8 cellular contexts compared by ENCODE assay signal in genomic region chr9:32378993-32379729, GRCh38. TPM values are rescaled to one million over a fixed set of nuclear protein-coding genes. Genes with fewer than 3 reads are reported as not detected.
DNase-seq lines count a peak whose midpoint lies in the region; FAIRE-seq and TF ChIP-seq lines count a peak whose summit lies in the region.

No MANE protein-coding gene starts in this region.

- H3K36me3 ChIP-seq in KMS-11 (ENCODE audit: insufficient read depth) = no peaks in the 10 kb centered on the region
- no peaks in the 10 kb centered on the region for H3K36me3 ChIP-seq in adrenal gland (replicated peaks in 1 of 2)
- no peaks in the 10 kb centered on the region for H3K36me3 ChIP-seq in left ventricle myocardium inferior

- H3K27me3 ChIP-seq in KMS-11 (ENCODE audit: insufficient read depth, low read depth) = no peaks in the 10 kb centered on the region
- H3K27me3 ChIP-seq in adrenal gland = no peaks in the 10 kb centered on the region
- peaks cover 13% of the 10 kb centered on the region for H3K27me3 ChIP-seq in left ventricle myocardium inferior (ENCODE audit: low read depth)

- peak; percentile 65 for TF ChIP-seq CTCF in KMS-11 (conservative IDR thresholded peaks at IDR 0.05; ENCODE audit: low read depth, low read length)
- TF ChIP-seq CTCF in adrenal gland (IDR thresholded peaks at IDR 0.05) = peak; percentile 55 to 96 (median 84)
- TF ChIP-seq CTCF in left ventricle myocardium inferior (IDR thresholded peaks at IDR 0.05; ENCODE audit: borderline replicate concordance) = peak; percentile 84

- no peaks in the 10 kb centered on the region for H4K20me1 ChIP-seq in KMS-11 (ENCODE audit: insufficient read depth)

- H3K4me2 ChIP-seq in KMS-11 = peak overlapping the region; percentile 65

- H3K79me2 ChIP-seq in KMS-11 (ENCODE audit: insufficient read depth, low read depth) = no peaks in the 10 kb centered on the region

- TF ChIP-seq POLR2A in adrenal gland (IDR thresholded peaks at IDR 0.05) = no peak

- intact Hi-C loops in adrenal gland (cut with DNase I) (loop anchor here (5.0 kb wide), 2 partner anchors 198 to 588 kb away; no protein-coding TSS in a partner anchor), left ventricle myocardium inferior (cut with micrococcal nuclease) (loop anchor here (2.0 to 10.0 kb wide), 2 partner anchors 202 to 586 kb away; no protein-coding TSS in a partner anchor)

- peak overlapping the region; percentile 18 for H2AFZ ChIP-seq in KMS-11 (ENCODE audit: low read depth)

- H3K9ac ChIP-seq in KMS-11 = no peak overlapping the region

- WGBS in adrenal gland, 4 donors = 8 to 16% (median 10%) methylated on average over 5 of the region's 5 CpGs

- DNase-seq in stimulated activated CD4-positive, alpha-beta T cell treated with anti-CD3 and anti-CD28 coated beads, Interleukin-15, amount 100 ng/mL, for 24 hours = peak; percentile 44
- DNase-seq in stimulated activated CD4-positive, alpha-beta T cell treated with anti-CD3 and anti-CD28 coated beads, Interleukin-12 subunit alpha, Interleukin-12 subunit beta, amount 100 ng/mL, for 4 hours = no peak
- peak; percentile 66 for DNase-seq in H4 (ENCODE audit: low spot score)
- peak; percentile 64 for DNase-seq in RCC 7860 (ENCODE audit: low spot score)
- DNase-seq in adrenal gland = peak in 6 of 7 donors; percentile 55 to 72 (median 58)
- DNase-seq in left ventricle myocardium inferior = no peak
- peak; percentile 64 for DNase-seq in retina

- FAIRE-seq in RCC 7860 (lab: Jason Lieb, UNC) = peak; percentile 72

- no peak overlapping the region for H3K27ac ChIP-seq in KMS-11
- H3K27ac ChIP-seq in adrenal gland = no peak overlapping the region
- no peak overlapping the region for H3K27ac ChIP-seq in left ventricle myocardium inferior (replicated peaks)

- H3K4me3 ChIP-seq in KMS-11 (IDR thresholded peaks at IDR 0.05; ENCODE audit: insufficient read depth, low read depth, low read length) (no peak overlapping the region), adrenal gland (no peak overlapping the region), left ventricle myocardium inferior (no peak overlapping the region)

- H3K4me1 ChIP-seq in KMS-11 (ENCODE audit: low read depth, poor library complexity, severe bottlenecking) = peaks cover 14% of the 10 kb centered on the region
- H3K4me1 ChIP-seq in adrenal gland (replicated peaks in 1 of 2) = peaks cover 4 to 12% of the 10 kb centered on the region in 2 donors
- peaks cover 18% of the 10 kb centered on the region for H3K4me1 ChIP-seq in left ventricle myocardium inferior

- no peaks in the 10 kb centered on the region for H3K9me3 ChIP-seq in adrenal gland (replicated peaks in 1 of 3)
- no peaks in the 10 kb centered on the region for H3K9me3 ChIP-seq in left ventricle myocardium inferior (replicated peaks)

RNA-seq across cellular contexts. Expression of gene ACO1, which starts 5.3 kb away (rescaled TPM):
- total RNA-seq in H4 (2014; rRNA removed; shearing (Covaris generic)) = 20.9 and 25.5 TPM in 2 replicates
- total RNA-seq in adrenal gland (100 to 1,000 TPM in 5 of 8 donors, 10 to 100 TPM in 3; 71.3 to 130 (median 108) TPM), left ventricle myocardium inferior (62.7 TPM)
- 100 to 1,000 TPM in 1 of 3 donors, 10 to 100 TPM in 2; 11.3 to 113 (median 26.0) TPM for polyA plus RNA-seq in adrenal gland

Comparison
In these comparisons a context has a peak if more than half of its experiments do, and no peak if none do; other contexts are left out.
1. DNase-seq: peak in stimulated activated CD4-positive, alpha-beta T cell treated with anti-CD3 and anti-CD28 coated beads, Interleukin-15, amount 100 ng/mL, for 24 hours (single experiment), H4 (single experiment), RCC 7860 (single experiment), adrenal gland (6 of 7) and retina (single experiment); none in stimulated activated CD4-positive, alpha-beta T cell treated with anti-CD3 and anti-CD28 coated beads, Interleukin-12 subunit alpha, Interleukin-12 subunit beta, amount 100 ng/mL, for 4 hours (single experiment) and left ventricle myocardium inferior (single experiment).
2. Peak in every context shown above with its lines, with median percentiles within 50 percentile points of each other: CTCF ChIP-seq.